In genomic region chr10:97618733-97619132, GRCh38 we compare ENCODE assay signal across 33 cellular contexts. TPM values are rescaled to one million over a fixed set of nuclear protein-coding genes. Genes with fewer than 3 reads are reported as not detected.
"Had no signal": no experiment of that assay in that cellular context is flagged by ENCODE, and none has a peak within 500 bp of the region (broad histone marks: within the 10 kb centered on the region; RNA-seq: fewer than 3 reads in every experiment).

No MANE protein-coding gene starts in this region.

- H3K4me1 Mint-ChIP-seq: endodermal cell, mesothelial cell of epicardium, naive B cell had no signal

- H3K4me3 ChIP-seq: coronary artery, esophagus squamous epithelium, gastrocnemius medialis, heart right ventricle, left lung, lower lobe of right lung, mucosa of descending colon had no signal

- DNase-seq: effector CD8-positive, alpha-beta T cell; effector memory CD8-positive, alpha-beta T cell; endodermal cell; erythroblast; esophagus squamous epithelium; foreskin fibroblast; foreskin melanocyte; gastrocnemius medialis; glutamatergic neuron; head of caudate nucleus; heart right ventricle; hippocampal formation; left cardiac atrium; left lung; left ventricle myocardium superior; lower lobe of right lung; mesenchymal stem cell; mucosa of descending colon; naive B cell had no signal

- H3K4me1 ChIP-seq: esophagus squamous epithelium, gastrocnemius medialis, heart right ventricle, left lung, lower lobe of right lung had no signal

- H3K36me3 ChIP-seq: esophagus squamous epithelium, gastrocnemius medialis, left lung had no signal

- H3K27ac ChIP-seq: coronary artery, epithelial cell of prostate, esophagus squamous epithelium, gastrocnemius medialis, heart right ventricle, left lung, lower lobe of right lung had no signal

- H3K27ac Mint-ChIP-seq: dendritic cell treated with granulocyte-macrophage colony-stimulating factor and Interleukin-4, amounts not matched to agents 40 ng/mL and 50 ng/mL, for 4 days; effector memory CD8-positive, alpha-beta T cell; endodermal cell; mesothelial cell of epicardium; naive B cell had no signal

- H3K9me3 ChIP-seq: esophagus squamous epithelium, gastrocnemius medialis, heart right ventricle, left lung, lower lobe of right lung, mucosa of descending colon had no signal

- ATAC-seq: effector memory CD8-positive, alpha-beta T cell; esophagus mucosa; gastrocnemius medialis; left cardiac atrium; left lung; left ventricle myocardium superior; lower lobe of right lung; mucosa of descending colon had no signal

- H3K4me3 Mint-ChIP-seq: dendritic cell treated with granulocyte-macrophage colony-stimulating factor and Interleukin-4, amounts not matched to agents 40 ng/mL and 50 ng/mL, for 4 days; effector memory CD8-positive, alpha-beta T cell; endodermal cell; mesothelial cell of epicardium; naive B cell had no signal

- H3K27me3 ChIP-seq: esophagus squamous epithelium, gastrocnemius medialis, heart right ventricle, left lung had no signal

- H3K36me3 Mint-ChIP-seq: naive B cell had no signal

- FAIRE-seq: colon, endometrium, islet of Langerhans, keratinocyte had no signal

- H3K9me3 Mint-ChIP-seq: dendritic cell treated with granulocyte-macrophage colony-stimulating factor and Interleukin-4, amounts not matched to agents 40 ng/mL and 50 ng/mL, for 4 days; effector memory CD8-positive, alpha-beta T cell; endodermal cell; mesothelial cell of epicardium; naive B cell had no signal

RNA-seq across cellular contexts. Expression of gene C10orf62, which starts 29.2 kb away (rescaled TPM):
- total RNA-seq: dermis microvascular lymphatic vessel endothelial cell, endodermal cell, esophagus squamous epithelium, glomerular endothelial cell, kidney epithelial cell, left lung, lower lobe of right lung, lung microvascular endothelial cell, mesenteric fat pad, mesothelial cell of epicardium, mucosa of descending colon had no signal
- polyA plus RNA-seq: keratinocyte had no signal

RNA-seq across cellular contexts. Expression of gene ANKRD2, which starts 46.2 kb away (rescaled TPM):
- total RNA-seq: endodermal cell, glomerular endothelial cell, mesenteric fat pad had no signal
